ENCODE assay signal across 8 cellular contexts in the genomic region with DNA sequence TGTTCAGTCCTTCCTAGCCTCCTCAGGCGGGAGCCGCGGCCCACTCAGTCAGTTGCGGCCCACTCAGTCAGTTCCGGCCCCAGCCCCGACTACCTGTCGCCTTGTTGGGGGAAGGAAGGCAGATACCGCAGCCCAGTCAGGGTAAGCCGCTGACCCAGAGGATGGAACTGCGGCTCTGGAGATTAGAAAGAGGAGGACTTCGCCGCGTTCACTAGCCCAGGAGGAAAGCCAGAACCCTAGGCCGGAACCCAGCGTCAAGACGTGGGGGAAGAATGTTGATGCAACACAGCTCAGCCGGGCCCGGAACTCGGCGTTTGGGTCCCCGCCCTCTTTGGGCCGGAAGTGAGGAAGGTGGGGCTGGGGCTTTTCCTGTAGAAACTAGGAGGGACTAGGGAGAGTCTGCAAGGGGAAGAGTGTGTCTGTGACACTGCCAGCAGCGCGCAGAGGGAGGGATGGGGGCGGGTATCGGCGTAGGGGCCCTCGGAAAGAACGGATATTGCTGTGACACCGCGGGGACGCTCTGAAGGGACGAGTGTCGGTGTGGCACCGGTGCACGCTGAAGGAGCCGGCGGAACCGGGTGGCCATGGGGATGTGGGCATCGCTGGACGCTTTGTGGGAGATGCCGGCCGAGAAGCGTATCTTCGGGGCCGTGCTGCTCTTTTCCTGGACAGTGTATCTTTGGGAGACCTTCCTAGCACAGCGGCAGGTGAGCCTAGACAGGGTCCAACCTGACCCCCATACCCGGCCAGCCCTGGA. TPM values are rescaled to one million over a fixed set of nuclear protein-coding genes. Genes with fewer than 3 reads are reported as not detected.
A peak's percentile ranks its signal among the peaks of the same experiment; 100 is the strongest.
DNase-seq lines count a peak whose midpoint lies in the region; ATAC-seq and TF ChIP-seq lines count a peak whose summit lies in the region.

A gene (plus strand): TSS at position 549 of the 757 bp plus-strand sequence. CDS start 36 bp downstream, at position 585.

- H3K4me3 Mint-ChIP-seq in T-helper 17 cell (peak within 1 kb of the TSS; percentile 95), progenitor cell of endocrine pancreas (ENCODE audit: low read depth) (peak within 1 kb of the TSS; percentile 89)

- H3K27ac Mint-ChIP-seq in T-helper 17 cell: peak within 1 kb of the TSS; percentile 100
- H3K27ac Mint-ChIP-seq in progenitor cell of endocrine pancreas: peak within 1 kb of the TSS; percentile 99

- H3K27me3 ChIP-seq in left ventricle myocardium inferior (ENCODE audit: low read depth): no peaks in the 10 kb centered on the region

- in situ Hi-C loops in GM13977 (cut with MboI; ENCODE audit: low pct_unique_long_range_greater_than_20kb, low sequenced_read_pairs, unreplicated experiment): no loop called here

- ATAC-seq in HG02884 (IDR thresholded peaks at IDR 0.05; ENCODE audit: unreplicated experiment) (peak; percentile 93), T-helper 17 cell (peak; percentile 96)

- TF ChIP-seq CTCF in GM13977 (IDR thresholded peaks at IDR 0.05; ENCODE audit: extremely low read depth, insufficient read depth, missing control alignments) (no peak), left ventricle myocardium inferior (IDR thresholded peaks at IDR 0.05; ENCODE audit: borderline replicate concordance) (no peak), progenitor cell of endocrine pancreas (IDR thresholded peaks at IDR 0.05; ENCODE audit: unreplicated experiment) (no peak)

- H3K4me1 Mint-ChIP-seq in T-helper 17 cell: peaks cover 20% of the 10 kb centered on the region
- H3K4me1 Mint-ChIP-seq in progenitor cell of endocrine pancreas (ENCODE audit: low read depth): peaks cover 6% of the 10 kb centered on the region

- DNase-seq in GM13977 (ENCODE audit: low spot score): peak; percentile 85
- DNase-seq in NCI-H1694 treated with DMSO at 0.1 percent for 48 hours (lab: John Stamatoyannopoulos, UW): peak; percentile 92
- DNase-seq in T-helper 17 cell: peak; percentile 86 to 93 (median 89)
- DNase-seq in amygdala (lab: John Stamatoyannopoulos, UW): peak; percentile 79 to 99 (median 94)
- DNase-seq in left ventricle myocardium inferior: peak; percentile 95
- DNase-seq in progenitor cell of endocrine pancreas (ENCODE audit: low spot score, unreplicated experiment): peak; percentile 91
- peak; percentile 98 for DNase-seq in ureter (ENCODE audit: low spot score)

- peaks cover 78% of the 10 kb centered on the region for H3K4me1 ChIP-seq in left ventricle myocardium inferior

- peak within 1 kb of the TSS; percentile 96 for H3K27ac ChIP-seq in left ventricle myocardium inferior (replicated peaks)

- H3K4me3 ChIP-seq in left ventricle myocardium inferior: peak within 1 kb of the TSS; percentile 78

- H3K36me3 Mint-ChIP-seq in T-helper 17 cell (ENCODE audit: low read depth) (peaks cover 7% of the 10 kb centered on the region), progenitor cell of endocrine pancreas (ENCODE audit: insufficient read depth) (peaks cover 11% of the 10 kb centered on the region)

- no peaks in the 10 kb centered on the region for H3K9me3 Mint-ChIP-seq in progenitor cell of endocrine pancreas (ENCODE audit: low read depth)

- H3K27me3 Mint-ChIP-seq in T-helper 17 cell (no peaks in the 10 kb centered on the region), progenitor cell of endocrine pancreas (no peaks in the 10 kb centered on the region)

- intact Hi-C loops in left ventricle myocardium inferior (cut with micrococcal nuclease): no loop called here

- H3K36me3 ChIP-seq in left ventricle myocardium inferior: peaks cover 36% of the 10 kb centered on the region

- H3K9me3 ChIP-seq in T-helper 17 cell (ENCODE audit: control insufficient read depth, low read length, poor library complexity, severe bottlenecking) (no peaks in the 10 kb centered on the region), left ventricle myocardium inferior (replicated peaks) (no peaks in the 10 kb centered on the region)

RNA-seq across cellular contexts. Expression of the gene that starts here (rescaled TPM):
- total RNA-seq in T-helper 17 cell (10 to 100 TPM in 1 of 2 donors, 1 to 10 TPM in 1; 9.0 to 14.3 TPM), left ventricle myocardium inferior (33.8 TPM), progenitor cell of endocrine pancreas (40.4 and 41.9 TPM in 2 replicates), ureter (52.9 TPM)

Comparison
In these comparisons a context has a peak if more than half of its experiments do, and no peak if none do; other contexts are left out.
1. Peak in every context shown above with its lines: DNase-seq, ATAC-seq, H3K4me3 ChIP-seq and H3K27ac ChIP-seq.